ENCODE assay signal across 10 cellular contexts in the genomic region with DNA sequence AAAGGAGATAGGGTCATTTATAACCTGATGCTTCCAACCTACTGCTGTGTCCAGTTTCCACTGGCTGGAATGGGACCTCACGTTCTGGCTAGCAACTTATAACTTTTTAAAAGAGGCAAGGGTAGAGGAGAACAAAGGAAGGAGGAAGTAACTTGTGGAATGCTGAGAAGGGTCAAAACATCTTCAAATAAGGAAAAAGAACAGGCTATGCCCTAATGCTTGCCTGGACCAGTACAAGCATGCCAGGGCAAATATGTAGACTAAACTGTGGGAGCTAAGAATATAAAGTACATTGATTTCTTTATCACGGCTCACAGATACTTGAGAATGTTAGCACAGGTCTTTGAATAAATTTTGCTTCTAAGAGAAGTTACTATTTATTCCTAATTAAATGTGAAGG. TPM values are rescaled to one million over a fixed set of nuclear protein-coding genes. Genes with fewer than 3 reads are reported as not detected.
DNase-seq lines count a peak whose midpoint lies in the region; ATAC-seq, FAIRE-seq and TF ChIP-seq lines count a peak whose summit lies in the region.
"Had no signal": no experiment of that assay in that cellular context is flagged by ENCODE, and none has a peak within 500 bp of the region (broad histone marks: within the 10 kb centered on the region; RNA-seq: fewer than 3 reads in every experiment).

No MANE protein-coding gene starts in this region.

- H3K9me2 ChIP-seq in SK-N-SH: no peaks in the 10 kb centered on the region

- ATAC-seq in SK-N-SH treated with all-trans-retinoic acid at 6 μM for 48 hours: no peak
- ATAC-seq in RWPE2 (ENCODE audit: low read depth): 0 out of 3 replicates have a peak, but pooled peaks have one; percentile 14
- ATAC-seq in GM19463 (IDR thresholded peaks at IDR 0.05; ENCODE audit: unreplicated experiment): no peak

- no peak for TF ChIP-seq EP300 in SK-N-SH (IDR thresholded peaks at IDR 0.05; ENCODE audit: borderline replicate concordance in 1 of 2, low read depth in 1 of 2, low read length in 1 of 2)

- CTCF ChIA-PET in SK-N-SH (lab: Yijun Ruan, JAX): interaction anchor here (0.7 to 2.3 kb wide), 4 partner anchors 146 to 174 kb away, joined by 3 to 10 read pairs (median 4); partner anchors contain the start of gene ZNF846

- peak overlapping the region; percentile 93 for H3K27ac Mint-ChIP-seq in progenitor cell of endocrine pancreas

- H3K4me3 ChIP-seq in SK-N-SH (ENCODE audit: low read depth in 2 of 2, low read length in 1 of 2): no peak overlapping the region; a peak in 1 of 4 replicates
- peak overlapping the region; percentile 67 for H3K4me3 ChIP-seq in RWPE2 (ENCODE audit: severe bottlenecking)
- peak overlapping the region in 1 of 2 donors; percentile 10 for H3K4me3 ChIP-seq in esophagus (ENCODE audit: low read depth in 1 of 2, low read length in 2 of 2)

- no peak for TF ChIP-seq CTCF in SK-N-SH (IDR thresholded peaks at IDR 0.05)
- no peak for TF ChIP-seq CTCF in RWPE2 (IDR thresholded peaks at IDR 0.05; ENCODE audit: poor library complexity, severe bottlenecking)
- no peak for TF ChIP-seq CTCF in progenitor cell of endocrine pancreas (IDR thresholded peaks at IDR 0.05; ENCODE audit: unreplicated experiment)

- POLR2A ChIA-PET in SK-N-SH (lab: Yijun Ruan, JAX): interaction anchor here (0.8 to 2.0 kb wide), 4 partner anchors 146 to 205 kb away, joined by 3 to 15 read pairs (median 6); partner anchors contain the start of genes UBL5 and ZNF846

- H3K79me2 ChIP-seq in SK-N-SH (ENCODE audit: insufficient read depth): peaks cover 38% of the 10 kb centered on the region

- H3K4me1 Mint-ChIP-seq in progenitor cell of endocrine pancreas (ENCODE audit: low read depth): peaks cover 20% of the 10 kb centered on the region

- no peaks in the 10 kb centered on the region for H4K20me1 ChIP-seq in SK-N-SH (ENCODE audit: insufficient read depth)

- peaks cover 21% of the 10 kb centered on the region for H3K36me3 Mint-ChIP-seq in progenitor cell of endocrine pancreas (ENCODE audit: insufficient read depth)

- H3K4me1 ChIP-seq in SK-N-SH (ENCODE audit: control insufficient read depth in 1 of 2, insufficient read depth in 2 of 2, low read depth in 1 of 2, low read length in 1 of 2): peaks cover 5 to 6% of the 10 kb centered on the region in 2 experiments; a peak in 2 of 4 replicates
- H3K4me1 ChIP-seq in RWPE2 (ENCODE audit: insufficient read depth, poor library complexity, severe bottlenecking): peaks cover 17% of the 10 kb centered on the region
- H3K4me1 ChIP-seq in esophagus (ENCODE audit: control insufficient read depth in 2 of 2, insufficient read depth in 2 of 2, low read length in 1 of 2): peaks cover 0 to 3% of the 10 kb centered on the region in 2 donors

- peak overlapping the region; percentile 71 for H3K4me3 Mint-ChIP-seq in progenitor cell of endocrine pancreas (ENCODE audit: low read depth)

- H3K27me3 Mint-ChIP-seq in progenitor cell of endocrine pancreas: no peaks in the 10 kb centered on the region
- H3K27me3 Mint-ChIP-seq: memory B cell had no signal

- peak overlapping the region; percentile 62; the same call in 1 of the 2 replicates for H3K4me2 ChIP-seq in SK-N-SH

- peak overlapping the region in 1 of 2 experiments; percentile 5; a peak in 2 of 4 replicates for H3K27ac ChIP-seq in SK-N-SH (ENCODE audit: low read depth in 2 of 2, low read length in 1 of 2)
- peak overlapping the region; percentile 93 for H3K27ac ChIP-seq in RWPE2 (ENCODE audit: poor library complexity, severe bottlenecking)
- H3K27ac ChIP-seq in esophagus (ENCODE audit: low read depth in 2 of 2, low read length in 1 of 2): peak overlapping the region; percentile 74 to 84

- DNase-seq in SK-N-SH (no peak), RWPE2 (ENCODE audit: low spot score) (no peak), progenitor cell of endocrine pancreas (ENCODE audit: low spot score, unreplicated experiment) (no peak), frontal cortex (ENCODE audit: low spot score in 2 of 2) (no peak), AG08396 (ENCODE audit: low spot score) (no peak)
- DNase-seq: NCI-H524 treated with DMSO at 0.1 percent for 48 hours had no signal

- H2AFZ ChIP-seq in SK-N-SH (ENCODE audit: low read depth): no peak overlapping the region

- TF ChIP-seq RAD21 in SK-N-SH (IDR thresholded peaks at IDR 0.05; ENCODE audit: low read length): no peak

- H3K36me3 ChIP-seq in SK-N-SH (replicated peaks in 1 of 2; ENCODE audit: control insufficient read depth in 1 of 2, insufficient read depth in 2 of 2, low read length in 1 of 2) (peaks cover 12 to 21% of the 10 kb centered on the region in 2 experiments), RWPE2 (ENCODE audit: low read depth) (peaks cover 48% of the 10 kb centered on the region), esophagus (ENCODE audit: control insufficient read depth in 2 of 2, insufficient read depth in 2 of 2, low read length in 1 of 2) (peaks cover 2 to 9% of the 10 kb centered on the region in 2 donors)

- no peak overlapping the region for H3K9ac ChIP-seq in SK-N-SH

- H3K9me3 ChIP-seq in SK-N-SH: no peaks in the 10 kb centered on the region
- no peaks in the 10 kb centered on the region for H3K9me3 ChIP-seq in RWPE2 (ENCODE audit: severe bottlenecking)
- H3K9me3 ChIP-seq in esophagus (ENCODE audit: control insufficient read depth in 2 of 2, insufficient read depth in 1 of 2, low read depth in 1 of 2, low read length in 1 of 2): no peaks in the 10 kb centered on the region

- H3F3A ChIP-seq in SK-N-SH (replicated peaks; ENCODE audit: insufficient read depth): peaks cover 10% of the 10 kb centered on the region

- peaks cover 7% of the 10 kb centered on the region for H3K9me3 Mint-ChIP-seq in progenitor cell of endocrine pancreas (ENCODE audit: low read depth)

- H3K27me3 ChIP-seq in SK-N-SH (ENCODE audit: insufficient read depth) (no peaks in the 10 kb centered on the region), RWPE2 (ENCODE audit: insufficient read depth, poor library complexity, severe bottlenecking) (no peaks in the 10 kb centered on the region), esophagus (ENCODE audit: control insufficient read depth in 1 of 2, insufficient read depth in 2 of 2, low read length in 2 of 2) (no peaks in the 10 kb centered on the region)

- no peak for FAIRE-seq in frontal cortex (lab: Jason Lieb, UNC)

- 85% methylated on average over 2 of the region's 2 CpGs for WGBS in SK-N-SH (ENCODE audit: low lambda C conversion rate)
- WGBS in esophagus, 2 donors: 40 to 43% methylated on average over 2 of the region's 2 CpGs

TF ChIP-seq in SK-N-SH, 30 proteins besides CTCF, POLR2A, EP300 and RAD21 (continues in another document):
- no peak for TF ChIP-seq EZH2phosphoT487 (IDR thresholded peaks at IDR 0.05; ENCODE audit: borderline replicate concordance, low read depth)
- TF ChIP-seq JUND (IDR thresholded peaks at IDR 0.05): no peak
- TF ChIP-seq SIN3A (IDR thresholded peaks at IDR 0.05; ENCODE audit: borderline replicate concordance, low read depth, low read length): no peak
- no peak for TF ChIP-seq YY1 (IDR thresholded peaks at IDR 0.05; ENCODE audit: low read depth)
- TF ChIP-seq, protein P1, sequence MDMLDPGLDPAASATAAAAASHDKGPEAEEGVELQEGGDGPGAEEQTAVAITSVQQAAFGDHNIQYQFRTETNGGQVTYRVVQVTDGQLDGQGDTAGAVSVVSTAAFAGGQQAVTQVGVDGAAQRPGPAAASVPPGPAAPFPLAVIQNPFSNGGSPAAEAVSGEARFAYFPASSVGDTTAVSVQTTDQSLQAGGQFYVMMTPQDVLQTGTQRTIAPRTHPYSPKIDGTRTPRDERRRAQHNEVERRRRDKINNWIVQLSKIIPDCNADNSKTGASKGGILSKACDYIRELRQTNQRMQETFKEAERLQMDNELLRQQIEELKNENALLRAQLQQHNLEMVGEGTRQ (IDR thresholded peaks at IDR 0.05; ENCODE audit: borderline replicate concordance, low read depth, low read length): no peak
- no peak for TF ChIP-seq GATA2 (CRISPR knock-in tag; IDR thresholded peaks at IDR 0.05)
- TF ChIP-seq FOSL2 (IDR thresholded peaks at IDR 0.05; ENCODE audit: borderline replicate concordance, low read depth): no peak
- TF ChIP-seq TAF1 (IDR thresholded peaks at IDR 0.05; ENCODE audit: borderline replicate concordance, low read depth, low read length): no peak

TF ChIP-seq in SK-N-SH treated with all-trans-retinoic acid at 6 μM for 48 hours, 23 proteins besides CTCF, POLR2A, EP300 and RAD21:
- TF ChIP-seq ZNF70 (CRISPR knock-in tag; IDR thresholded peaks at IDR 0.05) (no peak), PATZ1 (CRISPR knock-in tag; IDR thresholded peaks at IDR 0.05; ENCODE audit: borderline replicate concordance) (no peak), SNAI2 (CRISPR knock-in tag; IDR thresholded peaks at IDR 0.05) (no peak)
TF ChIP-seq in SK-N-SH treated with all-trans-retinoic acid at 6 μM for 48 hours: peak in this region for 0.

RNA-seq across cellular contexts. Expression of gene ZNF561, which starts 1.5 kb away (rescaled TPM):
- polyA plus RNA-seq in SK-N-SH (2012; rRNA removed): 18.0 and 28.1 TPM in 2 replicates
- polyA plus RNA-seq in SK-N-SH (2012; cell fraction: cytosol; rRNA removed): 14.0 and 15.5 TPM in 2 replicates
- 24.9 and 48.6 TPM in 2 replicates for polyA plus RNA-seq in SK-N-SH (2012; cell fraction: nucleus; rRNA removed)
- 10 to 100 TPM; 25.4 to 27.0 TPM for polyA plus RNA-seq in esophagus
- total RNA-seq in progenitor cell of endocrine pancreas: 84.9 and 90.1 TPM in 2 replicates
- total RNA-seq in frontal cortex: 39.5 TPM

RNA-seq across cellular contexts. Expression of gene ZNF121, which starts 38.2 kb away (rescaled TPM):
- polyA plus RNA-seq in SK-N-SH (2012; rRNA removed): 1.8 and 2.8 TPM in 2 replicates
- 1.7 and 2.1 TPM in 2 replicates for polyA plus RNA-seq in SK-N-SH (2012; cell fraction: cytosol; rRNA removed)
- polyA plus RNA-seq in SK-N-SH (2012; cell fraction: nucleus; rRNA removed): 4.0 and 8.9 TPM in 2 replicates
- 10 to 100 TPM in 1 of 2 donors, 1 to 10 TPM in 1; 4.8 to 10.6 TPM for polyA plus RNA-seq in esophagus
- total RNA-seq in progenitor cell of endocrine pancreas: 53.9 and 57.0 TPM in 2 replicates
- total RNA-seq in frontal cortex: 106 TPM

RNA-seq across cellular contexts. Expression of gene ZNF562, which starts 52.4 kb away (rescaled TPM):
- 3.1 and 4.7 TPM in 2 replicates for polyA plus RNA-seq in SK-N-SH (2012; rRNA removed)
- polyA plus RNA-seq in SK-N-SH (2012; cell fraction: cytosol; rRNA removed): 3.3 and 4.1 TPM in 2 replicates
- 4.8 and 7.6 TPM in 2 replicates for polyA plus RNA-seq in SK-N-SH (2012; cell fraction: nucleus; rRNA removed)
- polyA plus RNA-seq in esophagus: 10 to 100 TPM; 11.2 to 14.2 TPM
- total RNA-seq in progenitor cell of endocrine pancreas: 28.4 and 31.2 TPM in 2 replicates
- 87.2 TPM for total RNA-seq in frontal cortex
